ENCODE assay signal across 8 cellular contexts in genomic region chr10:78302989-78303854, GRCh38.
DNase-seq lines count a peak whose midpoint lies in the region; ATAC-seq, FAIRE-seq and TF ChIP-seq lines count a peak whose summit lies in the region.

No MANE protein-coding gene starts in this region.

- peak; percentile 90 for ATAC-seq in GM18909 (IDR thresholded peaks at IDR 0.05; ENCODE audit: poor library complexity, unreplicated experiment)
- ATAC-seq in HG03159 (IDR thresholded peaks at IDR 0.05; ENCODE audit: unreplicated experiment), result peak; percentile 86

- H3K79me2 ChIP-seq in keratinocyte (ENCODE audit: control insufficient read depth, insufficient read depth, low read length), result no peaks in the 10 kb centered on the region

- no peaks in the 10 kb centered on the region for H3K9me3 ChIP-seq in keratinocyte (ENCODE audit: control insufficient read depth, low read depth, low read length)

- peak overlapping the region; percentile 84 for H3K4me2 ChIP-seq in keratinocyte (ENCODE audit: control insufficient read depth, extremely low read depth, insufficient read depth, low read depth, low read length)

- H3K4me3 ChIP-seq in AG09309 (ENCODE audit: control insufficient read depth, low read depth, low read length) (peak overlapping the region; percentile 46), WI38 (ENCODE audit: low read depth, low read length) (peak overlapping the region; percentile 60), cardiac fibroblast (replicated peaks in 1 of 2; ENCODE audit: low read depth in 2 of 2, low read length in 2 of 2) (peak overlapping the region; percentile 57 to 64), keratinocyte (ENCODE audit: control insufficient read depth in 2 of 3, extremely low read depth in 1 of 3, insufficient read depth in 2 of 3, low read depth in 1 of 3, low read length in 3 of 3) (peak overlapping the region; percentile 56 to 70 (median 64))

- peak; percentile 57 for FAIRE-seq in keratinocyte (lab: Jason Lieb, UNC)

- TF ChIP-seq CTCF in AG09309 (IDR thresholded peaks at IDR 0.05; ENCODE audit: control insufficient read depth, insufficient read depth, low read depth, low read length, missing control alignments) (peak; percentile 71), WI38 (IDR thresholded peaks at IDR 0.05; ENCODE audit: low read depth, low read length) (peak; percentile 51; the same call in 1 of the 2 replicates), cardiac fibroblast (IDR thresholded peaks at IDR 0.05; ENCODE audit: low read depth, low read length) (peak; percentile 56), keratinocyte (optimal IDR thresholded peaks at IDR 0.05 in 1 of 3, IDR thresholded peaks at IDR 0.05 in 1 of 3, conservative IDR thresholded peaks at IDR 0.05 in 1 of 3; ENCODE audit: extremely low read depth in 1 of 3, insufficient read depth in 2 of 3, low read length in 3 of 3) (peak; percentile 38 to 81 (median 72))

- no peaks in the 10 kb centered on the region for H3K9me1 ChIP-seq in keratinocyte (ENCODE audit: control insufficient read depth, extremely low read depth, insufficient read depth, low read length)

- no peaks in the 10 kb centered on the region for H3K36me3 ChIP-seq in keratinocyte (ENCODE audit: control insufficient read depth in 2 of 2, extremely low read depth in 1 of 2, insufficient read depth in 2 of 2, low read length in 2 of 2)

- peak overlapping the region; percentile 56 for H3K9ac ChIP-seq in keratinocyte (ENCODE audit: control insufficient read depth, extremely low read depth, insufficient read depth, low read length)

- DNase-seq in AG09309 (ENCODE audit: low read depth) (peak; percentile 41), NCI-H2196 treated with DMSO at 0.1 percent for 48 hours (lab: John Stamatoyannopoulos, UW; ENCODE audit: unreplicated experiment) (peak; percentile 81), cardiac fibroblast (ENCODE audit: low read depth in 2 of 2) (peak; percentile 84 to 93), keratinocyte (ENCODE audit: low read depth, low spot score) (peak; percentile 26)
- peak; percentile 93 to 96 (median 93) for DNase-seq in stimulated activated CD4-positive, alpha-beta T cell treated with anti-CD3 and anti-CD28 coated beads, Interleukin-12 subunit alpha, Interleukin-12 subunit beta, amount 100 ng/mL, for 48 hours (ENCODE audit: low read depth in 2 of 3, low spot score in 1 of 3)

- H2AFZ ChIP-seq in keratinocyte (ENCODE audit: control insufficient read depth, low read length), result peak overlapping the region; percentile 87

- H3K4me1 ChIP-seq in keratinocyte (ENCODE audit: control insufficient read depth, extremely low read depth, insufficient read depth, low read length), result peaks cover 4% of the 10 kb centered on the region

- H3K27ac ChIP-seq in keratinocyte (ENCODE audit: control insufficient read depth, insufficient read depth, low read length), result peak overlapping the region; percentile 7

- H3K27me3 ChIP-seq in keratinocyte (ENCODE audit: control insufficient read depth, extremely low read depth, insufficient read depth, low read length), result peaks cover 15% of the 10 kb centered on the region

- dilution Hi-C loops in keratinocyte (cut with MboI; ENCODE audit: extremely low pct_ligation_motif_present, low sequenced_read_pairs), result no loop called here

- no peaks in the 10 kb centered on the region for H4K20me1 ChIP-seq in keratinocyte (ENCODE audit: control insufficient read depth, extremely low read depth, insufficient read depth, low read length)

Comparison
In these comparisons a context has a peak if more than half of its experiments do, and no peak if none do; other contexts are left out.
1. Peak in every context shown above with its lines: DNase-seq, ATAC-seq, H3K4me3 ChIP-seq and H3K27ac ChIP-seq.
2. DNase-seq: peak in every context shown above with its lines; median percentile 93 in stimulated activated CD4-positive, alpha-beta T cell treated with anti-CD3 and anti-CD28 coated beads, Interleukin-12 subunit alpha, Interleukin-12 subunit beta, amount 100 ng/mL, for 48 hours; 88 in cardiac fibroblast; 81 in NCI-H2196 treated with DMSO at 0.1 percent for 48 hours; 41 in AG09309; 26 in keratinocyte.